Comparison of ENCODE assay signal across 8 cellular contexts in the genomic region with DNA sequence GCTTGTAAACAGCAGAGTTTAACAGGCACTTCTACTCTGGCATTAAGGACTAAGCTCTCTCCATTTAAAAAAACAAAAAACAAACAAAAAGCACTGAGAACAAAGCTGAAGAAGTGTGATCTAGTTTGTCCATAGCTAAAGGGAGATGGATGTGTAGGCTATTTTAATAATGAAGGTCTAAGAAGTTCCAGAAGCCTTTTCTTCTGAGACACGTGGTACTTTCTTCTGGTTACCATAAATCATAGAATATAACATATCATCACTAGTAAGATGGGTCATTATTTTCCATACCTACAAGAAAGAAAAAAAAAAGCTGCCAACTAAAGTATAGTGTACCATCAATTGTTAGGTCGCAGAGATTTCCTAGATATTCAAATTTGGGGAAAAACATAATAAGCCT. TPM values are rescaled to one million over a fixed set of nuclear protein-coding genes. Genes with fewer than 3 reads are reported as not detected.
DNase-seq lines count a peak whose midpoint lies in the region; TF ChIP-seq lines count a peak whose summit lies in the region.

No MANE protein-coding gene starts in this region.

- no peaks in the 10 kb centered on the region for H3K9me3 Mint-ChIP-seq in CD14-positive monocyte

- TF ChIP-seq CTCF in cardiac fibroblast (IDR thresholded peaks at IDR 0.05; ENCODE audit: low read depth, low read length) (no peak), CD14-positive monocyte (IDR thresholded peaks at IDR 0.05) (no peak)

- DNase-seq in NCI-H1436 treated with DMSO at 0.1 percent for 48 hours (lab: John Stamatoyannopoulos, UW), result peak; percentile 0
- DNase-seq in NCI-H1436 (lab: John Stamatoyannopoulos, UW), result no peak
- peak; percentile 6 for DNase-seq in MV-4-11 (lab: John Stamatoyannopoulos, UW)
- peak; percentile 22 to 31 for DNase-seq in cardiac fibroblast (ENCODE audit: low read depth in 2 of 2)
- DNase-seq in pons (ENCODE audit: low spot score), result peak; percentile 55
- no peak for DNase-seq in stimulated activated CD4-positive, alpha-beta T cell treated with anti-CD3 and anti-CD28 coated beads, Interleukin-12 subunit alpha, Interleukin-12 subunit beta, amount 100 ng/mL, for 4 hours
- no peak for DNase-seq in activated gamma-delta T cell (lab: John Stamatoyannopoulos, UW)
- DNase-seq in CD14-positive monocyte (ENCODE audit: low spot score), result no peak

- H3K4me3 Mint-ChIP-seq in CD14-positive monocyte, result no peak overlapping the region

- H3K4me3 ChIP-seq in cardiac fibroblast (replicated peaks in 1 of 2; ENCODE audit: low read depth in 2 of 2, low read length in 2 of 2), result peak overlapping the region; percentile 64 to 68

- H3K27me3 Mint-ChIP-seq in CD14-positive monocyte (ENCODE audit: low read depth in 3 of 3), result peaks cover 0 to 13% (median 0%) of the 10 kb centered on the region in 3 donors

- H3K4me1 Mint-ChIP-seq in CD14-positive monocyte, result peaks cover 20% of the 10 kb centered on the region

- intact Hi-C loops in CD14-positive monocyte (cut with micrococcal nuclease), result no loop called here

- no peak overlapping the region for H3K27ac Mint-ChIP-seq in CD14-positive monocyte

- no peaks in the 10 kb centered on the region for H3K36me3 Mint-ChIP-seq in CD14-positive monocyte

RNA-seq across cellular contexts. Expression of a gene that starts 0.7 kb away (rescaled TPM):
- polyA plus RNA-seq in CD14-positive monocyte, result 10 to 100 TPM; 22.1 to 24.9 TPM

Comparison
In these comparisons a context has a peak if more than half of its experiments do, and no peak if none do; other contexts are left out.
1. DNase-seq: peak in NCI-H1436 treated with DMSO at 0.1 percent for 48 hours (single experiment), MV-4-11 (single experiment), cardiac fibroblast (2 of 2) and pons (single experiment); none in NCI-H1436 (single experiment), stimulated activated CD4-positive, alpha-beta T cell treated with anti-CD3 and anti-CD28 coated beads, Interleukin-12 subunit alpha, Interleukin-12 subunit beta, amount 100 ng/mL, for 4 hours (single experiment), activated gamma-delta T cell (single experiment) and CD14-positive monocyte (single experiment).